Comparison of ENCODE assay signal across 15 cellular contexts in genomic region chr2:26634636-26635230, GRCh38. TPM values are rescaled to one million over a fixed set of nuclear protein-coding genes. Genes with fewer than 3 reads are reported as not detected.
DNase-seq lines count a peak whose midpoint lies in the region; ATAC-seq and TF ChIP-seq lines count a peak whose summit lies in the region.
"Had no signal": no experiment of that assay in that cellular context is flagged by ENCODE, and none has a peak within 500 bp of the region (broad histone marks: within the 10 kb centered on the region; RNA-seq: fewer than 3 reads in every experiment).

No MANE protein-coding gene starts in this region.

- H3K36me3 ChIP-seq in lower lobe of right lung (no peaks in the 10 kb centered on the region), spleen (no peaks in the 10 kb centered on the region)
- H3K36me3 ChIP-seq: BE2C had no signal

- H3K27me3 Mint-ChIP-seq in chondrocyte (ENCODE audit: low read depth) = peaks cover 8% of the 10 kb centered on the region
- H3K27me3 Mint-ChIP-seq: CD4-positive, alpha-beta T cell had no signal

- intact Hi-C loops in lower lobe of right lung (cut with DNase I) = no loop called here
- intact Hi-C loops in spleen (cut with DNase I; ENCODE audit: low total_unique reads) = no loop called here

- DNase-seq in chondrocyte (ENCODE audit: low spot score) = peak; percentile 59
- DNase-seq in lower lobe of right lung = peak; percentile 32
- DNase-seq in spleen = peak; percentile 41
- DNase-seq in midbrain (lab: John Stamatoyannopoulos, UW) = no peak
- DNase-seq in NCI-H82 treated with DMSO at 0.1 percent for 48 hours (lab: John Stamatoyannopoulos, UW; ENCODE audit: unreplicated experiment) = no peak
- DNase-seq in GM10248 (ENCODE audit: extremely low spot score) = no peak
- DNase-seq: ACHN; BE2C; CD4-positive, alpha-beta T cell; HCEC 1CT; IMR-90 had no signal

- no peak overlapping the region for H3K4me3 Mint-ChIP-seq in chondrocyte (ENCODE audit: unreplicated experiment)
- H3K4me3 Mint-ChIP-seq: CD4-positive, alpha-beta T cell; GM23338 had no signal

- ATAC-seq in lower lobe of right lung (no peak), GM18907 (IDR thresholded peaks at IDR 0.05; ENCODE audit: unreplicated experiment) (no peak)
- ATAC-seq: GM23338 had no signal

- H3K27ac ChIP-seq in lower lobe of right lung (no peak overlapping the region), spleen (no peak overlapping the region)
- H3K27ac ChIP-seq: C4-2B had no signal

- peaks cover 2% of the 10 kb centered on the region for H3K36me3 Mint-ChIP-seq in chondrocyte (ENCODE audit: low read depth)

- no peak overlapping the region for H3K4me3 ChIP-seq in lower lobe of right lung
- H3K4me3 ChIP-seq in spleen = no peak overlapping the region
- H3K4me3 ChIP-seq: GM23338 had no signal

- CTCF ChIA-PET in GM10248 (lab: Yijun Ruan, JAX) = no interaction called here

- no peaks in the 10 kb centered on the region for H3K9me3 ChIP-seq in lower lobe of right lung
- H3K9me3 ChIP-seq in spleen = no peaks in the 10 kb centered on the region
- H3K9me3 ChIP-seq: BE2C, Caco-2 had no signal

- no peaks in the 10 kb centered on the region for H3K9me3 Mint-ChIP-seq in chondrocyte (ENCODE audit: low read depth)
- H3K9me3 Mint-ChIP-seq: CD4-positive, alpha-beta T cell; GM23338 had no signal

- H3K4me1 Mint-ChIP-seq in chondrocyte (ENCODE audit: low read depth) = peaks cover 14% of the 10 kb centered on the region

- no peak for TF ChIP-seq POLR2A in spleen (IDR thresholded peaks at IDR 0.05)

- H3K27ac Mint-ChIP-seq in chondrocyte (ENCODE audit: unreplicated experiment) = no peak overlapping the region
- H3K27ac Mint-ChIP-seq: CD4-positive, alpha-beta T cell; GM23338 had no signal

- 86 to 100% (median 91%) methylated on average over 5 to 11 of the region's 11 CpGs for WGBS in spleen, 5 donors

- H3K27me3 ChIP-seq in lower lobe of right lung (ENCODE audit: low read depth) (no peaks in the 10 kb centered on the region), spleen (replicated peaks in 1 of 7) (peaks cover 0 to 16% (median 0%) of the 10 kb centered on the region in 7 donors)
- H3K27me3 ChIP-seq: BE2C had no signal

- POLR2A ChIA-PET in GM10248 (lab: Yijun Ruan, JAX) = no interaction called here

- TF ChIP-seq CTCF in chondrocyte (IDR thresholded peaks at IDR 0.05) = no peak
- no peak for TF ChIP-seq CTCF in lower lobe of right lung (IDR thresholded peaks at IDR 0.05)
- no peak for TF ChIP-seq CTCF in spleen (IDR thresholded peaks at IDR 0.05 in 8 of 11, conservative IDR thresholded peaks at IDR 0.05 in 3 of 11)
- no peak for TF ChIP-seq CTCF in GM10248 (IDR thresholded peaks at IDR 0.05; ENCODE audit: control extremely low read depth, extremely low read depth, low read depth, missing control alignments)

- H3K4me1 ChIP-seq in lower lobe of right lung (peaks cover 8% of the 10 kb centered on the region), spleen (no peaks in the 10 kb centered on the region)

RNA-seq across cellular contexts. Expression of gene CIB4, which starts 6.4 kb away (rescaled TPM):
- total RNA-seq in chondrocyte (not detected in 3 replicates), lower lobe of right lung (not detected), spleen (not detected)
- not detected for polyA plus RNA-seq in spleen
- total RNA-seq: Caco-2; CD4-positive, alpha-beta T cell; GM23338; IMR-90 had no signal
- polyA plus RNA-seq: GM23338, IMR-90 had no signal

RNA-seq across cellular contexts. Expression of gene KCNK3, which starts 57.8 kb away (rescaled TPM):
- total RNA-seq in chondrocyte (0.77 to 2.9 TPM (median 2.8 TPM) in 3 replicates), lower lobe of right lung (26.8 TPM), spleen (1 to 10 TPM; 1.1 to 6.0 (median 2.9) TPM)
- polyA plus RNA-seq in spleen = 1 to 10 TPM in 1 of 3 donors, under 1 TPM in 2; 0.61 to 1.2 (median 0.83) TPM
- total RNA-seq: CD4-positive, alpha-beta T cell; GM23338 had no signal
- polyA plus RNA-seq: GM23338 had no signal

Comparison
In these comparisons a context has a peak if more than half of its experiments do, and no peak if none do; other contexts are left out.
1. DNase-seq: peak in chondrocyte (single experiment), lower lobe of right lung (single experiment) and spleen (single experiment); none in midbrain (single experiment), NCI-H82 treated with DMSO at 0.1 percent for 48 hours (single experiment) and GM10248 (single experiment).